ENCODE assay signal across 8 cellular contexts in genomic region chr12:57087689-57088441, GRCh38. TPM values are rescaled to one million over a fixed set of nuclear protein-coding genes. Genes with fewer than 3 reads are reported as not detected.
DNase-seq lines count a peak whose midpoint lies in the region; ATAC-seq, FAIRE-seq and TF ChIP-seq lines count a peak whose summit lies in the region.

No MANE protein-coding gene starts in this region.

- H3K27ac ChIP-seq in endothelial cell of umbilical vein (ENCODE audit: insufficient read depth, low read depth, low read length) = peak overlapping the region; percentile 76

- no peak for TF ChIP-seq CTCF in endothelial cell of umbilical vein (IDR thresholded peaks at IDR 0.05; ENCODE audit: extremely low read depth in 1 of 2, insufficient read depth in 1 of 2, low read depth in 1 of 2, low read length in 2 of 2)

- no peaks in the 10 kb centered on the region for H3K9me1 ChIP-seq in endothelial cell of umbilical vein (replicated peaks; ENCODE audit: control insufficient read depth, extremely low read depth, insufficient read depth, low read length)

- H3K4me1 ChIP-seq in endothelial cell of umbilical vein (ENCODE audit: control insufficient read depth, extremely low read depth, insufficient read depth, low read length) (peaks cover 16% of the 10 kb centered on the region), mucosa of stomach (ENCODE audit: control insufficient read depth, insufficient read depth, low read length) (peaks cover 31% of the 10 kb centered on the region)

- H4K20me1 ChIP-seq in endothelial cell of umbilical vein (replicated peaks; ENCODE audit: control insufficient read depth, extremely low read depth, insufficient read depth, low read length) = no peaks in the 10 kb centered on the region

- H3K36me3 ChIP-seq in endothelial cell of umbilical vein (ENCODE audit: control insufficient read depth in 2 of 2, extremely low read depth in 1 of 2, insufficient read depth in 2 of 2, low read length in 2 of 2) (peaks cover 0 to 13% of the 10 kb centered on the region in 2 experiments), mucosa of stomach (ENCODE audit: control insufficient read depth, insufficient read depth, low read length) (no peaks in the 10 kb centered on the region)

- CTCF ChIA-PET in endothelial cell of umbilical vein (lab: Charles Lee) = interaction anchor here (2.3 to 14.4 kb wide), 3 partner anchors 9 to 23 kb away, joined by 12 to 158 read pairs (median 122); partner anchors contain the start of genes NEMP1 and STAT6

- intact Hi-C loops in endothelial cell of umbilical vein (cut with micrococcal nuclease) = loop anchor here (1.0 to 5.0 kb wide), 3 partner anchors 10 to 401 kb away; partner anchors contain the start of genes NEMP1 and PTGES3

- DNase-seq in AG20443 (ENCODE audit: low spot score) (peak; percentile 80), NOMO-1 (lab: John Stamatoyannopoulos, UW; ENCODE audit: unreplicated experiment in 2 of 2) (peak; percentile 41 to 62), endothelial cell of umbilical vein (ENCODE audit: low read depth, low spot score) (peak; percentile 88)
- peak; percentile 89 for DNase-seq in activated CD8-positive, alpha-beta memory T cell treated with anti-CD3 and anti-CD28 coated beads, Interleukin-2, amount 50 U/mL, for 4 hours
- DNase-seq in stimulated activated CD8-positive, alpha-beta memory T cell treated with anti-CD3 and anti-CD28 coated beads, Interleukin-7, amount 100 ng/mL, for 4 hours (ENCODE audit: low read depth in 2 of 2) = peak; percentile 89 to 92

- H3K9me3 ChIP-seq in endothelial cell of umbilical vein (replicated peaks; ENCODE audit: control insufficient read depth, insufficient read depth, low read length) (no peaks in the 10 kb centered on the region), mucosa of stomach (ENCODE audit: control insufficient read depth, low read length) (no peaks in the 10 kb centered on the region)

- POLR2A ChIA-PET in endothelial cell of umbilical vein (lab: Charles Lee) = interaction anchor here (1.2 to 2.5 kb wide), 3 partner anchors 9 to 24 kb away, joined by 3 to 11 read pairs (median 7); partner anchors contain the start of genes NEMP1 and STAT6

- peak overlapping the region; percentile 79 for H2AFZ ChIP-seq in endothelial cell of umbilical vein (ENCODE audit: low read depth, low read length)

- H3K79me2 ChIP-seq in endothelial cell of umbilical vein (ENCODE audit: control insufficient read depth, insufficient read depth, low read length) = peaks cover 16% of the 10 kb centered on the region

- H3K9ac ChIP-seq in endothelial cell of umbilical vein (replicated peaks; ENCODE audit: extremely low read depth, insufficient read depth, low read length) (peak overlapping the region; percentile 33), mucosa of stomach (ENCODE audit: low read length) (peak overlapping the region; percentile 76)

- H3K27me3 ChIP-seq in endothelial cell of umbilical vein (ENCODE audit: control insufficient read depth in 2 of 2, insufficient read depth in 2 of 2, low read length in 2 of 2) (no peaks in the 10 kb centered on the region), mucosa of stomach (ENCODE audit: control insufficient read depth, insufficient read depth, low read length) (no peaks in the 10 kb centered on the region)

- BruUV-seq in endothelial cell of umbilical vein (replicated peaks; lab: Mats Ljungman, UMichigan) = TSS peak; percentile 84

- no peak for TF ChIP-seq POLR2A in endothelial cell of umbilical vein (IDR thresholded peaks at IDR 0.05; ENCODE audit: low read depth, low read length)

- dilution Hi-C loops in endothelial cell of umbilical vein (cut with MboI; ENCODE audit: extremely low pct_ligation_motif_present, low sequenced_read_pairs) = no loop called here

- ATAC-seq in GM18907 (IDR thresholded peaks at IDR 0.05; ENCODE audit: unreplicated experiment) (peak; percentile 38), HG03159 (IDR thresholded peaks at IDR 0.05; ENCODE audit: unreplicated experiment) (peak; percentile 34)

- peak; percentile 81 for FAIRE-seq in endothelial cell of umbilical vein (lab: Jason Lieb, UNC)

- peak overlapping the region; percentile 57 for H3K4me2 ChIP-seq in endothelial cell of umbilical vein (ENCODE audit: insufficient read depth, low read length)

- H3K4me3 ChIP-seq in endothelial cell of umbilical vein (replicated peaks in 1 of 3; ENCODE audit: insufficient read depth in 1 of 3, low read depth in 1 of 3, low read length in 3 of 3) = peak overlapping the region; percentile 36 to 70 (median 55)
- peak overlapping the region; percentile 43 for H3K4me3 ChIP-seq in mucosa of stomach (ENCODE audit: low read length)

TF ChIP-seq in endothelial cell of umbilical vein, 7 proteins besides CTCF, POLR2A, EP300 and RAD21:
- TF ChIP-seq FOS (IDR thresholded peaks at IDR 0.05; ENCODE audit: borderline replicate concordance, insufficient read depth, low read length) = peak; percentile 39
- no peak for TF ChIP-seq EZH2 (IDR thresholded peaks at IDR 0.05; ENCODE audit: borderline replicate concordance, low read depth, low read length, severe bottlenecking)
- TF ChIP-seq MYC (IDR thresholded peaks at IDR 0.05; ENCODE audit: low read depth, low read length) = no peak

RNA-seq across cellular contexts. Expression of gene NAB2, which starts 1.0 kb away (rescaled TPM):
- total RNA-seq in endothelial cell of umbilical vein = 13.4 and 15.9 TPM in 2 replicates
- 14.6 and 19.5 TPM in 2 replicates for polyA plus RNA-seq in endothelial cell of umbilical vein
- 9.2 and 11.3 TPM in 2 replicates for polyA plus RNA-seq in endothelial cell of umbilical vein (2011; cell fraction: cytosol; rRNA removed)
- polyA plus RNA-seq in endothelial cell of umbilical vein (2011; cell fraction: nucleus; rRNA removed) = 11.9 and 14.2 TPM in 2 replicates
- polyA plus RNA-seq in endothelial cell of umbilical vein (2012) = 6.5 and 11.1 TPM in 2 replicates
- 20.5 and 21.2 TPM in 2 replicates for polyA minus RNA-seq in endothelial cell of umbilical vein
- 10.1 TPM for polyA minus RNA-seq in endothelial cell of umbilical vein (2011; cell fraction: cytosol; rRNA and poly(A)+ RNA removed)
- polyA minus RNA-seq in endothelial cell of umbilical vein (2011; cell fraction: nucleus; rRNA and poly(A)+ RNA removed) = 4.5 and 6.8 TPM in 2 replicates

RNA-seq across cellular contexts. Expression of gene NEMP1, which starts 9.3 kb away (rescaled TPM):
- total RNA-seq in endothelial cell of umbilical vein = 21.5 and 27.7 TPM in 2 replicates
- polyA plus RNA-seq in endothelial cell of umbilical vein = 9.0 and 10.8 TPM in 2 replicates
- 6.7 TPM in 2 replicates for polyA plus RNA-seq in endothelial cell of umbilical vein (2011; cell fraction: cytosol; rRNA removed)
- polyA plus RNA-seq in endothelial cell of umbilical vein (2011; cell fraction: nucleus; rRNA removed) = 32.5 and 40.5 TPM in 2 replicates
- 7.4 and 11.7 TPM in 2 replicates for polyA plus RNA-seq in endothelial cell of umbilical vein (2012)
- 19.8 and 21.7 TPM in 2 replicates for polyA minus RNA-seq in endothelial cell of umbilical vein
- 18.2 TPM for polyA minus RNA-seq in endothelial cell of umbilical vein (2011; cell fraction: cytosol; rRNA and poly(A)+ RNA removed)
- 9.5 and 17.7 TPM in 2 replicates for polyA minus RNA-seq in endothelial cell of umbilical vein (2011; cell fraction: nucleus; rRNA and poly(A)+ RNA removed)

RNA-seq across cellular contexts. Expression of gene STAT6, which starts 23.3 kb away (rescaled TPM):
- total RNA-seq in endothelial cell of umbilical vein = 101 and 136 TPM in 2 replicates
- 147 and 164 TPM in 2 replicates for polyA plus RNA-seq in endothelial cell of umbilical vein
- polyA plus RNA-seq in endothelial cell of umbilical vein (2011; cell fraction: cytosol; rRNA removed) = 90.9 and 106 TPM in 2 replicates
- 343 and 418 TPM in 2 replicates for polyA plus RNA-seq in endothelial cell of umbilical vein (2011; cell fraction: nucleus; rRNA removed)
- polyA plus RNA-seq in endothelial cell of umbilical vein (2012) = 112 and 122 TPM in 2 replicates
- polyA minus RNA-seq in endothelial cell of umbilical vein = 126 and 150 TPM in 2 replicates
- 47.6 TPM for polyA minus RNA-seq in endothelial cell of umbilical vein (2011; cell fraction: cytosol; rRNA and poly(A)+ RNA removed)
- polyA minus RNA-seq in endothelial cell of umbilical vein (2011; cell fraction: nucleus; rRNA and poly(A)+ RNA removed) = 64.2 and 65.2 TPM in 2 replicates

RNA-seq across cellular contexts. Expression of gene MYO1A, which starts 37.9 kb away (rescaled TPM):
- total RNA-seq in endothelial cell of umbilical vein = not detected in 2 replicates
- not detected in 2 replicates for polyA plus RNA-seq in endothelial cell of umbilical vein
- polyA plus RNA-seq in endothelial cell of umbilical vein (2011; cell fraction: cytosol; rRNA removed) = not detected in 2 replicates
- 0.07 TPM in 1 of 2 replicates, not detected in the other for polyA plus RNA-seq in endothelial cell of umbilical vein (2011; cell fraction: nucleus; rRNA removed)
- not detected in 2 replicates for polyA plus RNA-seq in endothelial cell of umbilical vein (2012)
- 0.10 TPM in 1 of 2 replicates, not detected in the other for polyA minus RNA-seq in endothelial cell of umbilical vein
- polyA minus RNA-seq in endothelial cell of umbilical vein (2011; cell fraction: cytosol; rRNA and poly(A)+ RNA removed) = not detected
- 0.24 and 0.29 TPM in 2 replicates for polyA minus RNA-seq in endothelial cell of umbilical vein (2011; cell fraction: nucleus; rRNA and poly(A)+ RNA removed)

RNA-seq across cellular contexts. Expression of gene LRP1, which starts 40.4 kb away (rescaled TPM):
- total RNA-seq in endothelial cell of umbilical vein = 3.8 and 4.6 TPM in 2 replicates
- 1.5 and 1.6 TPM in 2 replicates for polyA plus RNA-seq in endothelial cell of umbilical vein
- 1.5 and 2.4 TPM in 2 replicates for polyA plus RNA-seq in endothelial cell of umbilical vein (2011; cell fraction: cytosol; rRNA removed)
- 2.3 and 3.1 TPM in 2 replicates for polyA plus RNA-seq in endothelial cell of umbilical vein (2011; cell fraction: nucleus; rRNA removed)
- 2.7 and 9.0 TPM in 2 replicates for polyA plus RNA-seq in endothelial cell of umbilical vein (2012)
- 7.8 and 9.3 TPM in 2 replicates for polyA minus RNA-seq in endothelial cell of umbilical vein
- polyA minus RNA-seq in endothelial cell of umbilical vein (2011; cell fraction: cytosol; rRNA and poly(A)+ RNA removed) = 3.2 TPM
- polyA minus RNA-seq in endothelial cell of umbilical vein (2011; cell fraction: nucleus; rRNA and poly(A)+ RNA removed) = 4.3 and 5.0 TPM in 2 replicates

Comparison
In these comparisons a context has a peak if more than half of its experiments do, and no peak if none do; other contexts are left out.
1. Peak in every context shown above with its lines: DNase-seq, ATAC-seq, H3K4me3 ChIP-seq and H3K27ac ChIP-seq.